8 cellular contexts compared by ENCODE assay signal in genomic region chr1:234533975-234534876, GRCh38. TPM values are rescaled to one million over a fixed set of nuclear protein-coding genes. Genes with fewer than 3 reads are reported as not detected.
DNase-seq lines count a peak whose midpoint lies in the region; ATAC-seq and TF ChIP-seq lines count a peak whose summit lies in the region.

No MANE protein-coding gene starts in this region.

- no peak overlapping the region for H3K4me3 ChIP-seq in SK-N-SH (ENCODE audit: low read depth in 2 of 2, low read length in 1 of 2)

- H3K36me3 ChIP-seq in SK-N-SH (replicated peaks in 1 of 2; ENCODE audit: control insufficient read depth in 1 of 2, insufficient read depth in 2 of 2, low read length in 1 of 2): no peaks in the 10 kb centered on the region

- H3K9ac ChIP-seq in SK-N-SH: peak overlapping the region; percentile 62

- ATAC-seq in Right ventricle myocardium superior (ENCODE audit: poor library complexity) (peak; percentile 13), GM21367 (IDR thresholded peaks at IDR 0.05; ENCODE audit: unreplicated experiment) (no peak), GM18498 (IDR thresholded peaks at IDR 0.05; ENCODE audit: unreplicated experiment) (no peak), HG03565 (IDR thresholded peaks at IDR 0.05; ENCODE audit: unreplicated experiment) (no peak)

- intact Hi-C loops in Right ventricle myocardium superior (cut with DNase I): loop anchor here (5.0 to 10.0 kb wide), 2 partner anchors 68 to 191 kb away; no protein-coding TSS in a partner anchor

- peaks cover 51 to 73% of the 10 kb centered on the region in 2 experiments for H3K4me1 ChIP-seq in SK-N-SH (ENCODE audit: control insufficient read depth in 1 of 2, insufficient read depth in 2 of 2, low read depth in 1 of 2, low read length in 1 of 2)

- no peak for TF ChIP-seq CTCF in SK-N-SH (IDR thresholded peaks at IDR 0.05)

- H3F3A ChIP-seq in SK-N-SH (replicated peaks; ENCODE audit: insufficient read depth): peaks cover 25% of the 10 kb centered on the region

- H3K9me2 ChIP-seq in SK-N-SH: no peaks in the 10 kb centered on the region

- peak overlapping the region; percentile 95 to 99 for H3K27ac ChIP-seq in SK-N-SH (ENCODE audit: low read depth in 2 of 2, low read length in 1 of 2)

- peak overlapping the region; percentile 60 for H3K4me2 ChIP-seq in SK-N-SH

- 37% methylated on average over 14 of the region's 14 CpGs for WGBS in SK-N-SH (ENCODE audit: low lambda C conversion rate)

- no peaks in the 10 kb centered on the region for H3K9me3 ChIP-seq in SK-N-SH

- no peaks in the 10 kb centered on the region for H4K20me1 ChIP-seq in SK-N-SH (ENCODE audit: insufficient read depth)

- DNase-seq in EL (peak; percentile 86), SK-N-SH (peak; percentile 58), Right ventricle myocardium superior (peak; percentile 96), putamen (ENCODE audit: low spot score) (peak; percentile 84), NCI-H1930 (lab: John Stamatoyannopoulos, UW) (no peak)

- TF ChIP-seq RAD21 in SK-N-SH (IDR thresholded peaks at IDR 0.05; ENCODE audit: low read length): no peak; the same call in 1 of the 2 replicates

- CTCF ChIA-PET in SK-N-SH (lab: Yijun Ruan, JAX): interaction anchor here (0.7 to 2.8 kb wide), 6 partner anchors 10 to 549 kb away, joined by 3 to 14 read pairs (median 5); no protein-coding TSS in a partner anchor

- no peaks in the 10 kb centered on the region for H3K27me3 ChIP-seq in SK-N-SH (ENCODE audit: insufficient read depth)

- peak overlapping the region; percentile 35; the same call in 1 of the 2 replicates for H2AFZ ChIP-seq in SK-N-SH (ENCODE audit: low read depth)

- no peaks in the 10 kb centered on the region for H3K79me2 ChIP-seq in SK-N-SH (ENCODE audit: insufficient read depth)

- TF ChIP-seq EP300 in SK-N-SH (IDR thresholded peaks at IDR 0.05; ENCODE audit: borderline replicate concordance in 1 of 2, low read depth in 1 of 2, low read length in 1 of 2): peak; percentile 71 to 76; a peak in 2 of 4 replicates

- POLR2A ChIA-PET in SK-N-SH (lab: Yijun Ruan, JAX): interaction anchor here (0.6 to 2.0 kb wide), 4 partner anchors 9 to 76 kb away, joined by 3 to 13 read pairs (median 3); partner anchors contain the start of gene IRF2BP2

TF ChIP-seq in SK-N-SH, 30 proteins besides CTCF, POLR2A, EP300 and RAD21 (continues in another document):
- TF ChIP-seq MXI1 (IDR thresholded peaks at IDR 0.05; ENCODE audit: low read depth, low read length) (peak; percentile 27; the same call in 1 of the 2 replicates), REST (IDR thresholded peaks at IDR 0.05; ENCODE audit: low read depth, low read length) (no peak), SIN3A (IDR thresholded peaks at IDR 0.05; ENCODE audit: borderline replicate concordance, low read depth, low read length) (no peak), ELF1 (IDR thresholded peaks at IDR 0.05) (no peak), MEF2A (IDR thresholded peaks at IDR 0.05; ENCODE audit: borderline replicate concordance, low read depth) (0 out of 2 replicates have a peak, but pooled peaks have one; percentile 11), IRF3 (IDR thresholded peaks at IDR 0.05; ENCODE audit: low read depth, low read length) (no peak), MAX (IDR thresholded peaks at IDR 0.05; ENCODE audit: low read depth) (peak; percentile 91), RFX5 (IDR thresholded peaks at IDR 0.05; ENCODE audit: low read length) (peak; percentile 86), CHD2 (IDR thresholded peaks at IDR 0.05; ENCODE audit: low read length, partially characterized antibody) (peak; percentile 57), TEAD4 (IDR thresholded peaks at IDR 0.05; ENCODE audit: borderline replicate concordance, insufficient read depth) (peak; percentile 70), FOXM1 (IDR thresholded peaks at IDR 0.05; ENCODE audit: low read depth) (peak; percentile 33; the same call in 1 of the 2 replicates), SMC3 (IDR thresholded peaks at IDR 0.05; ENCODE audit: low read depth, low read length) (no peak; the same call in 1 of the 2 replicates), YY1 (IDR thresholded peaks at IDR 0.05; ENCODE audit: low read depth) (peak; percentile 22; the same call in 1 of the 2 replicates), GABPA (IDR thresholded peaks at IDR 0.05; ENCODE audit: low read depth) (no peak), FOSL2 (IDR thresholded peaks at IDR 0.05; ENCODE audit: borderline replicate concordance, low read depth) (peak; percentile 37; the same call in 1 of the 2 replicates), TAF1 (IDR thresholded peaks at IDR 0.05; ENCODE audit: borderline replicate concordance, low read depth, low read length) (no peak; the same call in 1 of the 2 replicates), POLR2AphosphoS5 (IDR thresholded peaks at IDR 0.05; ENCODE audit: low read depth, low read length) (peak; percentile 57; the same call in 1 of the 2 replicates), RCOR1 (IDR thresholded peaks at IDR 0.05; ENCODE audit: low read length) (peak; percentile 58), FOXJ3 (CRISPR knock-in tag; IDR thresholded peaks at IDR 0.05) (peak; percentile 52; the same call in 1 of the 2 replicates), NRF1 (IDR thresholded peaks at IDR 0.05; ENCODE audit: low read depth, low read length) (no peak), GATA2 (CRISPR knock-in tag; IDR thresholded peaks at IDR 0.05) (no peak), USF1 (IDR thresholded peaks at IDR 0.05; ENCODE audit: borderline replicate concordance, low read depth) (no peak), JUND (IDR thresholded peaks at IDR 0.05) (peak; percentile 48), USF2 (IDR thresholded peaks at IDR 0.05; ENCODE audit: borderline replicate concordance, low read depth, low read length) (no peak), NFIC (IDR thresholded peaks at IDR 0.05; ENCODE audit: borderline replicate concordance) (peak; percentile 99)

RNA-seq across cellular contexts. Expression of gene TARBP1, which starts 55.2 kb away (rescaled TPM):
- 33.0 and 46.1 TPM in 2 replicates for polyA plus RNA-seq in SK-N-SH (2012; rRNA removed)
- 18.7 and 21.0 TPM in 2 replicates for polyA plus RNA-seq in SK-N-SH (2012; cell fraction: cytosol; rRNA removed)
- 146 and 210 TPM in 2 replicates for polyA plus RNA-seq in SK-N-SH (2012; cell fraction: nucleus; rRNA removed)
- 9.2 TPM for total RNA-seq in Right ventricle myocardium superior

Comparison
In these comparisons a context has a peak if more than half of its experiments do, and no peak if none do; other contexts are left out.
1. DNase-seq: peak in EL (single experiment), SK-N-SH (single experiment), Right ventricle myocardium superior (single experiment) and putamen (single experiment); none in NCI-H1930 (0 of 2).